In the genomic region with DNA sequence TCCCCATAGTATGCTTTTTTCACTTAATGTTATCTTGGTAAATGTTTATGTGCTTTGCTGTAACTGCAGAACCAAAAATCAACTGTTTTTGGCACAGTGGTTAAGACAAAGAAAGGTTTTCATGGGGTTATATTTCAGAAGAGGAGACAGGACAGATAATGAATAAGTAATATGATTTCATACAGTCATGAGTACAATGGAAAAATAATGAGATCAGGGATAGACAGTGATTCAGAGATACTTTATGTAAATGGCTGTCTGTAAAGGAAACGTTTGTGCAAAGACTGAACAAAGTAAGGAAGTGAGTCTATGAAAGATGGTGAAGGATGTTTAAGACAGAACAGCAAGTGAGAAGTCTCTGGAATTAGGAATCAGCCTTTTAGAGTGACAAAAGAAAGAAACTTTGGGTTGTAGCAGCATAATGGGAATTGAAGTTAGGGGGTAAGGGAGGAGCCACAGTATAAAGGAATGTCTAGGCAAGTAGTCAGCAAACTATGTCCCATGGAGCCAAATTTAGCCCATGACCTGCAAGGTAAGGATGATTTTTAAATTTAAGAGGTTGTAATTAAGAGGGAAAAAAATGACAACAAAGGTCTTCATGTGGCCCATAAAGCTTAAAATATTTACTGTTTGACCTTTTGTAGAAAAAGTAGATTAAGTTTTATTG, we compare ENCODE assay signal across 1 cellular context.
TF ChIP-seq lines count a peak whose summit lies in the region.

No MANE protein-coding gene starts in this region.

TF ChIP-seq in SK-N-SH treated with all-trans-retinoic acid at 6 μM for 48 hours, 23 proteins besides CTCF, POLR2A, EP300 and RAD21 (continued from another document):
- TF ChIP-seq, protein P1, sequence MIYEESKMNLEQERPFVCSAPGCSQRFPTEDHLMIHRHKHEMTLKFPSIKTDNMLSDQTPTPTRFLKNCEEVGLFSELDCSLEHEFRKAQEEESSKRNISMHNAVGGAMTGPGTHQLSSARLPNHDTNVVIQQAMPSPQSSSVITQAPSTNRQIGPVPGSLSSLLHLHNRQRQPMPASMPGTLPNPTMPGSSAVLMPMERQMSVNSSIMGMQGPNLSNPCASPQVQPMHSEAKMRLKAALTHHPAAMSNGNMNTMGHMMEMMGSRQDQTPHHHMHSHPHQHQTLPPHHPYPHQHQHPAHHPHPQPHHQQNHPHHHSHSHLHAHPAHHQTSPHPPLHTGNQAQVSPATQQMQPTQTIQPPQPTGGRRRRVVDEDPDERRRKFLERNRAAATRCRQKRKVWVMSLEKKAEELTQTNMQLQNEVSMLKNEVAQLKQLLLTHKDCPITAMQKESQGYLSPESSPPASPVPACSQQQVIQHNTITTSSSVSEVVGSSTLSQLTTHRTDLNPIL (CRISPR knock-in tag; IDR thresholded peaks at IDR 0.05; ENCODE audit: low read depth) = peak; percentile 52; the same call in 1 of the 2 replicates
